Comparison of ENCODE assay signal across 24 cellular contexts in the genomic region with DNA sequence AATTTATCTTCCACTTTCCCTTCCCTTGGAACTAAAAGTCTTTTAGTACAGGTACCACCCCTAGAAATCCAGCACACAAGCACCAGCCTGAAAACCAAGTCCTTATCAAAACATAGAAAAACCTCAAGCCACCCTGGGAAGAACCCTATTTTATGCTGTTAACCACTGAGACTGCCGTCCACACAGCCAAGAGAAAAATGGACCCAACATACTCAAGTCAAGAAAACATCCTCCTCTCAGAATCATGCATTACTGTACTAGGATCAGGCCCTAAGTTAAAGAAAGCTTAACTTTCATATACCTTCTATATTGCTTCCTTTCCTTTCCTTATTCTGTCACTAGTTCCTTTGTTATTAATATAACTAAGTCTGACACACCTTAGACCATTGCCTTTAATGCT. TPM values are rescaled to one million over a fixed set of nuclear protein-coding genes. Genes with fewer than 3 reads are reported as not detected.
DNase-seq lines count a peak whose midpoint lies in the region; ATAC-seq and FAIRE-seq lines count a peak whose summit lies in the region.
"Had no signal": no experiment of that assay in that cellular context is flagged by ENCODE, and none has a peak within 500 bp of the region (broad histone marks: within the 10 kb centered on the region; RNA-seq: fewer than 3 reads in every experiment).

No MANE protein-coding gene starts in this region.

- no peak overlapping the region for H3K27ac ChIP-seq in small intestine (ENCODE audit: low read depth in 1 of 2, low read length in 1 of 2)
- H3K27ac ChIP-seq: HL-60, KMS-11 had no signal

- H3K4me3 Mint-ChIP-seq in activated T-cell treated with anti-CD3 and anti-CD28 coated beads, Interleukin-2, amount 50 U/mL, for 72 hours, result no peak overlapping the region
- no peak overlapping the region for H3K4me3 Mint-ChIP-seq in T-helper 17 cell
- peak overlapping the region; percentile 8 for H3K4me3 Mint-ChIP-seq in natural killer cell treated with Interleukin-12 subunit alpha and Interleukin-12 subunit beta and Interleukin-15 and Interleukin-18, amount 100 ng/mL, for 72 hours
- H3K4me3 Mint-ChIP-seq: IgD-negative memory B cell had no signal

- H3K4me3 ChIP-seq in small intestine (ENCODE audit: low read depth in 1 of 2, low read length in 2 of 2), result no peak overlapping the region

- peaks cover 27% of the 10 kb centered on the region for H3K4me1 Mint-ChIP-seq in activated T-cell treated with anti-CD3 and anti-CD28 coated beads, Interleukin-2, amount 50 U/mL, for 72 hours (ENCODE audit: low read depth)
- H3K4me1 Mint-ChIP-seq in T-helper 17 cell, result peaks cover 14% of the 10 kb centered on the region
- peaks cover 35 to 43% of the 10 kb centered on the region in 2 donors for H3K4me1 Mint-ChIP-seq in natural killer cell treated with Interleukin-12 subunit alpha and Interleukin-12 subunit beta and Interleukin-15 and Interleukin-18, amount 100 ng/mL, for 72 hours (ENCODE audit: low read depth in 2 of 2)

- no peaks in the 10 kb centered on the region for H3K4me1 ChIP-seq in small intestine (ENCODE audit: control insufficient read depth in 2 of 2, insufficient read depth in 1 of 2, low read depth in 1 of 2, low read length in 1 of 2)

- no peaks in the 10 kb centered on the region for H3K36me3 ChIP-seq in small intestine (ENCODE audit: control insufficient read depth in 2 of 2, insufficient read depth in 2 of 2, low read length in 2 of 2)

- H3K9me3 ChIP-seq in T-helper 17 cell (ENCODE audit: control insufficient read depth, low read length, poor library complexity, severe bottlenecking), result no peaks in the 10 kb centered on the region
- H3K9me3 ChIP-seq in small intestine (ENCODE audit: control insufficient read depth, low read depth), result no peaks in the 10 kb centered on the region

- H3K27ac Mint-ChIP-seq in activated T-cell treated with anti-CD3 and anti-CD28 coated beads, Interleukin-2, amount 50 U/mL, for 72 hours, result no peak overlapping the region
- peak overlapping the region; percentile 14 for H3K27ac Mint-ChIP-seq in T-helper 17 cell
- H3K27ac Mint-ChIP-seq in natural killer cell treated with Interleukin-12 subunit alpha and Interleukin-12 subunit beta and Interleukin-15 and Interleukin-18, amount 100 ng/mL, for 72 hours, result peak overlapping the region in 1 of 2 donors; percentile 19

- no peak for DNase-seq in activated T-cell treated with anti-CD3 and anti-CD28 coated beads, Interleukin-2, amount 50 U/mL, for 72 hours
- no peak for DNase-seq in activated T-cell treated with anti-CD3 and anti-CD28 coated beads, Interleukin-2, amount 50 U/mL, for 1 hour
- DNase-seq in T-helper 17 cell (no peak), small intestine (no peak), NCI-H128 (lab: John Stamatoyannopoulos, UW; ENCODE audit: unreplicated experiment) (no peak)
- DNase-seq in natural killer cell treated with Interleukin-12 subunit alpha and Interleukin-12 subunit beta and Interleukin-15 and Interleukin-18, amount 100 ng/mL, for 72 hours (ENCODE audit: low spot score), result no peak
- DNase-seq: Calu3, DMS79 treated with DMSO at 0.1 percent for 48 hours, GF-D8, GOT3, HCEC 1CT, MM.1S, NCI-H1417, NCI-H1694, NCI-H2029 treated with DMSO at 0.1 percent for 48 hours, NCI-H510A, NCI-H69, SHP77 treated with DMSO at 0.1 percent for 48 hours had no signal

- no peak for FAIRE-seq in small intestine (lab: Jason Lieb, UNC)

- no peaks in the 10 kb centered on the region for H3K27me3 ChIP-seq in small intestine (ENCODE audit: control insufficient read depth in 2 of 2, insufficient read depth in 2 of 2, low read length in 2 of 2)

- H3K9me3 Mint-ChIP-seq in activated T-cell treated with anti-CD3 and anti-CD28 coated beads, Interleukin-2, amount 50 U/mL, for 72 hours, result peaks cover 3% of the 10 kb centered on the region in 2 donors
- H3K9me3 Mint-ChIP-seq in natural killer cell treated with Interleukin-12 subunit alpha and Interleukin-12 subunit beta and Interleukin-15 and Interleukin-18, amount 100 ng/mL, for 72 hours, result no peaks in the 10 kb centered on the region

- H3K36me3 Mint-ChIP-seq in activated T-cell treated with anti-CD3 and anti-CD28 coated beads, Interleukin-2, amount 50 U/mL, for 72 hours (ENCODE audit: insufficient read depth in 2 of 2), result peaks cover 8 to 11% of the 10 kb centered on the region in 2 donors
- H3K36me3 Mint-ChIP-seq in T-helper 17 cell (ENCODE audit: low read depth), result peaks cover 2% of the 10 kb centered on the region
- peaks cover 25% of the 10 kb centered on the region for H3K36me3 Mint-ChIP-seq in natural killer cell treated with Interleukin-12 subunit alpha and Interleukin-12 subunit beta and Interleukin-15 and Interleukin-18, amount 100 ng/mL, for 72 hours
- H3K36me3 Mint-ChIP-seq: IgD-negative memory B cell had no signal

- 77 to 88% (median 78%) methylated on average over 1 of the region's 1 CpG for WGBS in small intestine, 3 donors

- no peaks in the 10 kb centered on the region for H3K27me3 Mint-ChIP-seq in activated T-cell treated with anti-CD3 and anti-CD28 coated beads, Interleukin-2, amount 50 U/mL, for 72 hours (ENCODE audit: low read depth)
- peaks cover 5% of the 10 kb centered on the region for H3K27me3 Mint-ChIP-seq in T-helper 17 cell
- H3K27me3 Mint-ChIP-seq in natural killer cell treated with Interleukin-12 subunit alpha and Interleukin-12 subunit beta and Interleukin-15 and Interleukin-18, amount 100 ng/mL, for 72 hours, result no peaks in the 10 kb centered on the region
- H3K27me3 Mint-ChIP-seq: IgD-negative memory B cell had no signal

- ATAC-seq in activated T-cell treated with anti-CD3 and anti-CD28 coated beads, Interleukin-2, amount 50 U/mL, for 72 hours (replicated peaks in 1 of 2), result peak; percentile 56 to 66
- ATAC-seq in HG02798 (IDR thresholded peaks at IDR 0.05; ENCODE audit: poor library complexity, unreplicated experiment) (peak; percentile 51), T-helper 17 cell (no peak), GM18520 (IDR thresholded peaks at IDR 0.05; ENCODE audit: unreplicated experiment) (no peak)
- peak; percentile 41 to 52 for ATAC-seq in natural killer cell treated with Interleukin-12 subunit alpha and Interleukin-12 subunit beta and Interleukin-15 and Interleukin-18, amount 100 ng/mL, for 72 hours
- ATAC-seq: Panc1 had no signal

RNA-seq across cellular contexts. Expression of a gene that starts 16.9 kb away (rescaled TPM):
- 10 to 100 TPM; 16.8 to 20.1 TPM for total RNA-seq in activated T-cell treated with anti-CD3 and anti-CD28 coated beads, Interleukin-2, amount 50 U/mL, for 72 hours
- total RNA-seq in T-helper 17 cell, result 10 to 100 TPM; 16.8 to 17.4 TPM
- 10 to 100 TPM; 19.0 to 21.6 TPM for total RNA-seq in natural killer cell treated with Interleukin-12 subunit alpha and Interleukin-12 subunit beta and Interleukin-15 and Interleukin-18, amount 100 ng/mL, for 72 hours
- 10 to 100 TPM in 2 of 3 donors, 1 to 10 TPM in 1; 7.6 to 12.1 (median 11.4) TPM for polyA plus RNA-seq in small intestine

RNA-seq across cellular contexts. Expression of a gene that starts 56.1 kb away (rescaled TPM):
- total RNA-seq in activated T-cell treated with anti-CD3 and anti-CD28 coated beads, Interleukin-2, amount 50 U/mL, for 72 hours, result 10 to 100 TPM; 29.3 to 33.3 TPM
- 10 to 100 TPM; 21.9 to 26.0 TPM for total RNA-seq in T-helper 17 cell
- total RNA-seq in natural killer cell treated with Interleukin-12 subunit alpha and Interleukin-12 subunit beta and Interleukin-15 and Interleukin-18, amount 100 ng/mL, for 72 hours, result 10 to 100 TPM; 52.7 to 59.1 TPM
- 10 to 100 TPM; 10.7 to 23.9 (median 11.9) TPM for polyA plus RNA-seq in small intestine

Comparison
In these comparisons a context has a peak if more than half of its experiments do, and no peak if none do; other contexts are left out.
1. ATAC-seq: peak in activated T-cell treated with anti-CD3 and anti-CD28 coated beads, Interleukin-2, amount 50 U/mL, for 72 hours (2 of 2), HG02798 (single experiment) and natural killer cell treated with Interleukin-12 subunit alpha and Interleukin-12 subunit beta and Interleukin-15 and Interleukin-18, amount 100 ng/mL, for 72 hours (2 of 2); none in T-helper 17 cell (single experiment) and GM18520 (single experiment).